ENCODE assay signal across 6 cellular contexts in the genomic region with DNA sequence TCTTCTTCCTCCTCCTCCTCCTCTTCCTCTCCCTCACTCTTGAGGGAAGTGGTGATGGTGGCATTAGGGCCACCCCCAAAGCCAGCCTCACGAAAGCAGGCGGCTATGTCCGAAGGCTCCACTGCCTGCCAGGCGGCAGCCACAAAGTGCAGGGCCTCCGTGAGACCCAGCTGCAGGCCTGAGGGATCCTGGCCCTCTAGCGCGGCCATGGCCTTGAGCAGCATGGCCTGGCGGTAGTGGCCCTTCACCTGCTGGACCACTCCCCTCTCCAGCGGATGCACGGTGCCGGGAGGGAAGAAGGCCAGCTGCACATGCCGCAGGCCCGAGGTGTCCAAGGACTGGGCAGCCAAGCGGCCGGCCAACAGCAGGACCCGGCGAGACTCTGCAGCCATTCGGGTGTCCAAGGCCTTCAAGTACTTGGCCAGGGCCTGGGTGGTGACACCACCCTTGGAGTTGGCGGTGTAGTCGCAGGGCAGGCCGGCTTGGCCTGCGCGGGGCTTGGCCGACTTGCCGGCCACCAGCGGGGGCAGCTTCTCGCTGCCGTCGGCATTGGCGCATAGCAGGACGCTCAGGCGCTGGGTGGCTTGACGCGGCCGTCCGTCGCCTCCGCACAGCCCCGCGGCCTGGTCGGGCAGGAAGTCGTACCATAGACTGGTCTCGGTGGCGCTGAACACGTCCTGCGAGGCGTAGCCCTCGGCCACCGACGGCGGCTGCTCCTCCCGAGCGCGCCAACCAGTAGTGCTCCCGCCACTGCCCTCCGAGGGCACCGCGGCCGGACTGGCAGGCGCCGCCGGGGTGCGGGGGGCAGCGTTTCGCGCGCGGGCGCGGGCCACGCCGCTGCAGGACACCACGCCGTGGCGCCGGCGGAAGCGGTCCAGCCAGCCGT. TPM values are rescaled to one million over a fixed set of nuclear protein-coding genes. Genes with fewer than 3 reads are reported as not detected.
DNase-seq lines count a peak whose midpoint lies in the region; ATAC-seq lines count a peak whose summit lies in the region.

No MANE protein-coding gene starts in this region.

- peak overlapping the region; percentile 92 for H3K27ac ChIP-seq in BLaER1
- H3K27ac ChIP-seq in SJSA1 = peak overlapping the region; percentile 63
- no peak overlapping the region for H3K27ac ChIP-seq in iPS-20b (ENCODE audit: low read length)

- no peak for DNase-seq in SJSA1 (ENCODE audit: low read depth in 1 of 2, low spot score in 2 of 2)
- no peak for DNase-seq in inferior parietal cortex (ENCODE audit: extremely low spot score)

- H3K36me3 ChIP-seq in BLaER1 (peaks cover 19% of the 10 kb centered on the region), SJSA1 (peaks cover 40% of the 10 kb centered on the region), iPS-20b (ENCODE audit: insufficient read depth, low read depth, low read length) (peaks cover 7% of the 10 kb centered on the region; the same call in 1 of the 2 replicates)

- H3K4me3 ChIP-seq in BLaER1 = peak overlapping the region; percentile 89
- peak overlapping the region; percentile 57 for H3K4me3 ChIP-seq in SJSA1
- peak overlapping the region; percentile 83; the same call in 1 of the 2 replicates for H3K4me3 ChIP-seq in iPS-20b (ENCODE audit: low read length)

- H3K9ac ChIP-seq in BLaER1 = peak overlapping the region; percentile 93
- peak overlapping the region; percentile 80; the same call in 1 of the 2 replicates for H3K9ac ChIP-seq in iPS-20b (ENCODE audit: low read depth, low read length)

- ATAC-seq in GM21825 (IDR thresholded peaks at IDR 0.05; ENCODE audit: unreplicated experiment) = no peak
- ATAC-seq in activated CD4-positive, CD25-positive, alpha-beta regulatory T cell treated with anti-CD3 and anti-CD28 coated beads, Interleukin-2, amount 50 U/mL, for 24 hours = no peak

- peaks cover 6% of the 10 kb centered on the region for H3K27me3 ChIP-seq in BLaER1
- no peaks in the 10 kb centered on the region for H3K27me3 ChIP-seq in SJSA1 (replicated peaks)
- H3K27me3 ChIP-seq in iPS-20b (ENCODE audit: insufficient read depth, low read length) = peaks cover 18% of the 10 kb centered on the region

- H4K20me1 ChIP-seq in BLaER1 = peaks cover 54% of the 10 kb centered on the region

- H3K4me2 ChIP-seq in BLaER1 = peak overlapping the region; percentile 92

- H3K9me3 ChIP-seq in BLaER1 = no peaks in the 10 kb centered on the region
- H3K9me3 ChIP-seq in SJSA1 (replicated peaks) = no peaks in the 10 kb centered on the region; the same call in 1 of the 2 replicates
- H3K9me3 ChIP-seq in iPS-20b (ENCODE audit: insufficient read depth, low read depth, low read length) = no peaks in the 10 kb centered on the region

- H3K4me1 ChIP-seq in BLaER1 = peaks cover 50% of the 10 kb centered on the region
- peaks cover 31% of the 10 kb centered on the region for H3K4me1 ChIP-seq in SJSA1 (replicated peaks)
- peaks cover 13% of the 10 kb centered on the region; the same call in 1 of the 2 replicates for H3K4me1 ChIP-seq in iPS-20b (ENCODE audit: insufficient read depth, low read length)

RNA-seq across cellular contexts. Expression of a gene that starts 1.1 kb away (rescaled TPM):
- total RNA-seq in SJSA1 (2014; rRNA removed; shearing (Covaris generic)) = 144 and 158 TPM in 2 replicates

RNA-seq across cellular contexts. Expression of a gene that starts 4.2 kb away (rescaled TPM):
- not detected in 2 replicates for total RNA-seq in SJSA1 (2014; rRNA removed; shearing (Covaris generic))

RNA-seq across cellular contexts. Expression of a gene that starts 10.6 kb away (rescaled TPM):
- 74.6 and 76.0 TPM in 2 replicates for total RNA-seq in SJSA1 (2014; rRNA removed; shearing (Covaris generic))

RNA-seq across cellular contexts. Expression of a gene that starts 17.9 kb away (rescaled TPM):
- total RNA-seq in SJSA1 (2014; rRNA removed; shearing (Covaris generic)) = 31.9 and 40.0 TPM in 2 replicates

RNA-seq across cellular contexts. Expression of a gene that starts 34.9 kb away (rescaled TPM):
- 17.2 and 17.7 TPM in 2 replicates for total RNA-seq in SJSA1 (2014; rRNA removed; shearing (Covaris generic))
